8 cellular contexts compared by ENCODE assay signal in the genomic region with DNA sequence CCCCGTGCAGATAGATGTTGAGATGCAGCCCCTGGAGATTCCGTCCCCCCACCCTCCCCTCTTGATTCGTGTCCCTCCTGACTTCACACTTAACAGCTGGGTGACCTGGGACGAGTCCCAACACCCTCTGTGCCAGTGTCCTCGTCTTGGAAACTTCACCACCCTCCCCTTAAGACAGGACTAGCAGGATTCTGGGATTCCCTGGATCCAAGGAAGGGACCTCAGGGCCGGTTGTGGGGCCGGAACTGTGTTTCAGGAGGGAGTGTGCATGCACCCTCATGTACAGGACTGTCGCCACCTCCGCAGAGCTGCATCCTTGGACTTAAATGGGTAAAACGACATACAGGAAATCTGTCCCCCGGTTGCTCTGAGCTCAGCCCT. TPM values are rescaled to one million over a fixed set of nuclear protein-coding genes. Genes with fewer than 3 reads are reported as not detected.
DNase-seq lines count a peak whose midpoint lies in the region; ATAC-seq and TF ChIP-seq lines count a peak whose summit lies in the region.

No MANE protein-coding gene starts in this region.

- peaks cover 35% of the 10 kb centered on the region for H3K36me3 Mint-ChIP-seq in Calu3 (ENCODE audit: insufficient read depth, unreplicated experiment)

- no peaks in the 10 kb centered on the region for H3K27me3 Mint-ChIP-seq in Calu3 (ENCODE audit: unreplicated experiment)

- H3K4me1 Mint-ChIP-seq in Calu3 (ENCODE audit: low read depth, unreplicated experiment): peaks cover 8% of the 10 kb centered on the region

- no peaks in the 10 kb centered on the region for H3K9me3 Mint-ChIP-seq in Calu3 (ENCODE audit: low read depth, unreplicated experiment)

- no peak for TF ChIP-seq POLR2A in right lobe of liver (IDR thresholded peaks at IDR 0.05)

- peak overlapping the region; percentile 78 for H3K4me3 Mint-ChIP-seq in Calu3 (ENCODE audit: low read depth, unreplicated experiment)

- in situ Hi-C loops in astrocyte of the spinal cord (cut with HindIII; ENCODE audit: low sequenced_read_pairs): no loop called here

- TF ChIP-seq CTCF in Calu3 (IDR thresholded peaks at IDR 0.05; ENCODE audit: unreplicated experiment) (no peak), astrocyte of the spinal cord (IDR thresholded peaks at IDR 0.05; ENCODE audit: low read depth, low read length) (no peak), right lobe of liver (IDR thresholded peaks at IDR 0.05) (no peak), thoracic aorta (IDR thresholded peaks at IDR 0.05) (no peak)

- CTCF ChIA-PET in Calu3 (lab: Charles Lee): interaction anchor here (0.6 kb wide), 1 partner anchor 61 kb away, joined by 3 read pairs; no protein-coding TSS in a partner anchor

- ATAC-seq in right lobe of liver: no peak
- no peak for ATAC-seq in thoracic aorta (ENCODE audit: insufficient number of reproducible peaks, low FRiP score, low read depth)
- ATAC-seq in GM21515 (IDR thresholded peaks at IDR 0.05; ENCODE audit: unreplicated experiment): no peak

- no TSS peak for BruUV-seq in Calu3 (replicated peaks; lab: Mats Ljungman, UMichigan)

- peak; percentile 7 for DNase-seq in Calu3
- DNase-seq in M059J (ENCODE audit: low read depth): peak; percentile 24
- no peak for DNase-seq in astrocyte of the spinal cord (ENCODE audit: low read depth, low spot score)
- no peak for DNase-seq in right lobe of liver
- DNase-seq in thoracic aorta (ENCODE audit: low spot score): no peak
- no peak for DNase-seq in NCI-H2029 treated with DMSO at 0.1 percent for 48 hours (lab: John Stamatoyannopoulos, UW)
- no peak for DNase-seq in GF-D8 (lab: John Stamatoyannopoulos, UW)

- intact Hi-C loops in Calu3 (cut with micrococcal nuclease; ENCODE audit: unreplicated experiment) (no loop called here), right lobe of liver (cut with DNase I) (no loop called here)

- H3K27ac ChIP-seq in right lobe of liver (peak overlapping the region; percentile 15 to 73 (median 51)), thoracic aorta (peak overlapping the region; percentile 85 to 97)

- H3K4me3 ChIP-seq in astrocyte of the spinal cord (ENCODE audit: low read depth, low read length) (peak overlapping the region; percentile 94), right lobe of liver (peak overlapping the region; percentile 61 to 71 (median 64)), thoracic aorta (peak overlapping the region; percentile 92)

- H3K9me3 ChIP-seq in right lobe of liver (no peaks in the 10 kb centered on the region), thoracic aorta (no peaks in the 10 kb centered on the region)

- no peak overlapping the region for H3K27ac Mint-ChIP-seq in Calu3 (ENCODE audit: unreplicated experiment)

- WGBS in right lobe of liver (ENCODE audit: insufficient coverage, low coverage, low lambda C conversion rate, missing lambda C conversion rate): 7% methylated on average over 3 of the region's 11 CpGs

- H3K27me3 ChIP-seq in right lobe of liver (no peaks in the 10 kb centered on the region), thoracic aorta (replicated peaks; ENCODE audit: insufficient read depth) (no peaks in the 10 kb centered on the region)

- H3K36me3 ChIP-seq in right lobe of liver (peaks cover 0 to 3% (median 0%) of the 10 kb centered on the region in 4 donors), thoracic aorta (no peaks in the 10 kb centered on the region)

- peaks cover 0 to 40% (median 16%) of the 10 kb centered on the region in 4 donors for H3K4me1 ChIP-seq in right lobe of liver
- H3K4me1 ChIP-seq in thoracic aorta (ENCODE audit: control insufficient read depth in 1 of 2, low read depth in 2 of 2): peaks cover 43 to 52% of the 10 kb centered on the region in 2 donors

RNA-seq across cellular contexts. Expression of gene MYO9B, which starts 1.0 kb away (rescaled TPM):
- total RNA-seq in Calu3 (2022): 38.4 and 40.4 TPM in 2 replicates
- 33.0 and 57.0 TPM in 2 replicates for total RNA-seq in M059J (2014; rRNA removed; shearing (Covaris generic))
- 10 to 100 TPM; 25.4 to 38.7 (median 36.0) TPM for total RNA-seq in right lobe of liver
- total RNA-seq in thoracic aorta: 100 to 1,000 TPM; 229 to 257 TPM

RNA-seq across cellular contexts. Expression of gene HAUS8, which starts 1.3 kb away (rescaled TPM):
- 15.7 and 20.5 TPM in 2 replicates for total RNA-seq in Calu3 (2022)
- 20.9 and 23.7 TPM in 2 replicates for total RNA-seq in M059J (2014; rRNA removed; shearing (Covaris generic))
- total RNA-seq in right lobe of liver: 1 to 10 TPM; 3.7 to 8.5 (median 5.8) TPM
- total RNA-seq in thoracic aorta: 10 to 100 TPM in 1 of 2 donors, 1 to 10 TPM in 1; 2.2 to 11.3 TPM

RNA-seq across cellular contexts. Expression of gene CPAMD8, which starts 49.9 kb away (rescaled TPM):
- total RNA-seq in Calu3 (2022) (5.7 and 5.8 TPM in 2 replicates), right lobe of liver (1 to 10 TPM in 4 of 6 experiments, under 1 TPM in 2; 0.90 to 1.8 (median 1.2) TPM), thoracic aorta (10 to 100 TPM; 27.3 to 36.4 TPM)
- not detected in 2 replicates for total RNA-seq in M059J (2014; rRNA removed; shearing (Covaris generic))

Comparison
In these comparisons a context has a peak if more than half of its experiments do, and no peak if none do; other contexts are left out.
1. DNase-seq: peak in Calu3 (single experiment) and M059J (single experiment); none in astrocyte of the spinal cord (single experiment), right lobe of liver (0 of 3), thoracic aorta (single experiment), NCI-H2029 treated with DMSO at 0.1 percent for 48 hours (single experiment) and GF-D8 (single experiment).
2. Peak in every context shown above with its lines, with median percentiles within 50 percentile points of each other: H3K4me3 ChIP-seq.